In genomic region chr20:63147532-63147931, GRCh38 we compare ENCODE assay signal across 26 cellular contexts.
"Had no signal": no experiment of that assay in that cellular context is flagged by ENCODE, and none has a peak within 500 bp of the region (broad histone marks: within the 10 kb centered on the region; RNA-seq: fewer than 3 reads in every experiment).

No MANE protein-coding gene starts in this region.

- FAIRE-seq: endothelial cell of umbilical vein, kidney had no signal

- H3K27ac ChIP-seq: esophagus muscularis mucosa, foreskin keratinocyte, gastroesophageal sphincter, heart left ventricle, hepatocyte, parathyroid adenoma, suprapubic skin, transverse colon, upper lobe of right lung, uterus had no signal

- H3K36me3 ChIP-seq: esophagus muscularis mucosa, gastroesophageal sphincter, heart left ventricle, suprapubic skin, transverse colon, upper lobe of right lung, uterus had no signal

- H3K79me2 ChIP-seq: hepatocyte, parathyroid adenoma had no signal

- H3K4me1 ChIP-seq: foreskin keratinocyte, parathyroid adenoma, transverse colon, upper lobe of right lung, uterus had no signal

- H3K4me3 ChIP-seq: esophagus muscularis mucosa, gastroesophageal sphincter, heart left ventricle, hepatocyte, lung, smooth muscle cell, suprapubic skin, transverse colon, upper lobe of right lung, uterus had no signal

- ATAC-seq: foreskin keratinocyte; gastroesophageal sphincter; heart left ventricle; left lobe of liver; natural killer cell; sciatic nerve; stimulated activated naive CD8-positive, alpha-beta T cell treated with anti-CD3 and anti-CD28 coated beads, Interleukin-15, amount 100 ng/mL, for 72 hours; upper lobe of right lung had no signal

- H3K9me3 ChIP-seq: uterus had no signal

- H3K4me2 ChIP-seq: hepatocyte, smooth muscle cell had no signal

- H3K9ac ChIP-seq: parathyroid adenoma had no signal

- H2AFZ ChIP-seq: hepatocyte, parathyroid adenoma had no signal

- DNase-seq: dermis blood vessel endothelial cell; effector memory CD4-positive, alpha-beta T cell; foreskin keratinocyte; heart left ventricle; natural killer cell; occipital lobe; stimulated activated CD4-positive, alpha-beta T cell treated with anti-CD3 and anti-CD28 coated beads, Interleukin-12 subunit alpha, Interleukin-12 subunit beta, amount 100 ng/mL, for 4 hours; stimulated activated CD4-positive, alpha-beta T cell treated with anti-CD3 and anti-CD28 coated beads, Interleukin-1b, Interleukin-23, amount 100 ng/mL, for 48 hours; stimulated activated CD4-positive, alpha-beta T cell treated with anti-CD3 and anti-CD28 coated beads, Interleukin-4, amount 100 ng/mL, for 1 hour; stimulated activated CD8-positive, alpha-beta memory T cell treated with anti-CD3 and anti-CD28 coated beads, Interleukin-4, amount 100 ng/mL, for 48 hours; stimulated activated naive CD4-positive, alpha-beta T cell; stimulated activated naive CD8-positive, alpha-beta T cell treated with anti-CD3 and anti-CD28 coated beads, Interleukin-15, amount 100 ng/mL, for 72 hours; transverse colon; upper lobe of right lung; uterus had no signal
